Comparison of ENCODE assay signal across 32 cellular contexts in the genomic region with DNA sequence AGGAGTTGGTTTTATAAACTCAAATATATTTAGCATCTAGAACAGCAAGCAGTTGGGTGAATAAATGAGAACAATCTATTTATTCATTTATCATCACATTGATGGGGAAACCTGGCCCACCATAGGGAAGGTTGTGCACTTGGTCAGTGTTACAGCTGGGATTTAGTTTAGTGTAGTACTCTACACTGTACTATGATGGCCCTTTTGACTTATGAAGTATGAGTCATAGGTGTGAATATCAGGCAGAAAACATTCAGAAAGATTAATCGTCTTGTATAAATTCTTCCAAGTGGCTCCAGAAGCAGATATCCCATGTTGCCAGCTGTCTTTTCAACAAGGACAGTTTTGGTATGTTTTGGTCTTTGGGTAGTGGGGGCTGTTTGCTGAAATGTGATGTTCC. TPM values are rescaled to one million over a fixed set of nuclear protein-coding genes. Genes with fewer than 3 reads are reported as not detected.
"Had no signal": no experiment of that assay in that cellular context is flagged by ENCODE, and none has a peak within 500 bp of the region (broad histone marks: within the 10 kb centered on the region; RNA-seq: fewer than 3 reads in every experiment).

No MANE protein-coding gene starts in this region.

- H3K27me3 ChIP-seq: esophagus squamous epithelium, gastrocnemius medialis, right atrium auricular region, uterus had no signal

- DNase-seq: activated CD4-positive, alpha-beta memory T cell treated with anti-CD3 and anti-CD28 coated beads, Interleukin-2, amount 10 ng/mL, durations not matched to agents 7 days and 5 days; activated CD4-positive, alpha-beta T cell treated with anti-CD3 and anti-CD28 coated beads, Interleukin-2, amount 10 ng/mL, durations not matched to agents 24 days and 14 days; activated CD4-positive, CD25-positive, alpha-beta regulatory T cell treated with anti-CD3 and anti-CD28 coated beads, Interleukin-2, amount 50 U/mL, for 72 hours; activated CD8-positive, alpha-beta memory T cell treated with anti-CD3 and anti-CD28 coated beads, Interleukin-2, amount 50 U/mL, for 48 hours; activated gamma-delta T cell; activated naive CD4-positive, alpha-beta T cell treated with anti-CD3 and anti-CD28 coated beads, Interleukin-2, amount 10 ng/mL, durations not matched to agents 7 days and 5 days; activated naive CD8-positive, alpha-beta T cell treated with anti-CD3 and anti-CD28 coated beads, Interleukin-2, amount 10 ng/mL, durations not matched to agents 7 days and 5 days; activated T-cell treated with anti-CD3 and anti-CD28 coated beads, Interleukin-2, amount 50 U/mL, for 24 hours; amniotic stem cell; central memory CD4-positive, alpha-beta T cell; dermis blood vessel endothelial cell; effector CD4-positive, alpha-beta T cell; esophagus squamous epithelium; gastrocnemius medialis; glutamatergic neuron; islet precursor cell; left ventricle myocardium inferior; mucosa of descending colon; stimulated activated naive CD4-positive, alpha-beta T cell treated with Interleukin-2 at 50 U/mL for 16 hours; T-helper 9 cell; uterus had no signal

- H3K4me1 ChIP-seq: esophagus squamous epithelium, left ventricle myocardium inferior, right atrium auricular region, uterus had no signal

- FAIRE-seq: colon, TTC549 had no signal

- H3K9me3 Mint-ChIP-seq: activated CD4-positive, alpha-beta memory T cell treated with anti-CD3 and anti-CD28 coated beads, Interleukin-2, amount 10 ng/mL, durations not matched to agents 7 days and 5 days; activated CD4-positive, alpha-beta T cell treated with anti-CD3 and anti-CD28 coated beads, Interleukin-2, amount 10 ng/mL, durations not matched to agents 24 days and 14 days; activated naive CD4-positive, alpha-beta T cell treated with anti-CD3 and anti-CD28 coated beads, Interleukin-2, amount 10 ng/mL, durations not matched to agents 7 days and 5 days; activated naive CD8-positive, alpha-beta T cell treated with anti-CD3 and anti-CD28 coated beads, Interleukin-2, amount 10 ng/mL, durations not matched to agents 7 days and 5 days; activated T-cell treated with anti-CD3 and anti-CD28 coated beads, Interleukin-2, amount 50 U/mL, for 24 hours; natural killer cell treated with Interleukin-12 subunit alpha and Interleukin-12 subunit beta and Interleukin-15 and Interleukin-18, amount 100 ng/mL, for 72 hours; type B pancreatic cell had no signal

- H3K4me1 Mint-ChIP-seq: activated CD4-positive, alpha-beta T cell treated with anti-CD3 and anti-CD28 coated beads, Interleukin-2, amount 10 ng/mL, durations not matched to agents 24 days and 14 days; activated naive CD4-positive, alpha-beta T cell treated with anti-CD3 and anti-CD28 coated beads, Interleukin-2, amount 10 ng/mL, durations not matched to agents 7 days and 5 days had no signal

- H3K36me3 Mint-ChIP-seq: natural killer cell treated with Interleukin-12 subunit alpha and Interleukin-12 subunit beta and Interleukin-15 and Interleukin-18, amount 100 ng/mL, for 72 hours had no signal

- H3K4me3 ChIP-seq: esophagus squamous epithelium, gastrocnemius medialis, left ventricle myocardium inferior, lung, mucosa of descending colon, right atrium auricular region, thoracic aorta, uterus had no signal

- H3K36me3 ChIP-seq: thoracic aorta, uterus had no signal

- H3K9me3 ChIP-seq: esophagus squamous epithelium, gastrocnemius medialis, left ventricle myocardium inferior, mucosa of descending colon, right atrium auricular region, thoracic aorta, uterus had no signal

- H3K4me3 Mint-ChIP-seq: activated CD4-positive, alpha-beta memory T cell treated with anti-CD3 and anti-CD28 coated beads, Interleukin-2, amount 10 ng/mL, durations not matched to agents 7 days and 5 days; activated CD4-positive, alpha-beta T cell treated with anti-CD3 and anti-CD28 coated beads, Interleukin-2, amount 10 ng/mL, durations not matched to agents 24 days and 14 days; activated naive CD4-positive, alpha-beta T cell treated with anti-CD3 and anti-CD28 coated beads, Interleukin-2, amount 10 ng/mL, durations not matched to agents 7 days and 5 days; activated naive CD8-positive, alpha-beta T cell treated with anti-CD3 and anti-CD28 coated beads, Interleukin-2, amount 10 ng/mL, durations not matched to agents 7 days and 5 days; activated T-cell treated with anti-CD3 and anti-CD28 coated beads, Interleukin-2, amount 50 U/mL, for 24 hours; natural killer cell treated with Interleukin-12 subunit alpha and Interleukin-12 subunit beta and Interleukin-15 and Interleukin-18, amount 100 ng/mL, for 72 hours; type B pancreatic cell had no signal

- ATAC-seq: gastrocnemius medialis; mucosa of descending colon; natural killer cell treated with Interleukin-12 subunit alpha and Interleukin-12 subunit beta and Interleukin-15 and Interleukin-18, amount 100 ng/mL, for 72 hours had no signal

- H3K27ac Mint-ChIP-seq: activated CD4-positive, alpha-beta memory T cell treated with anti-CD3 and anti-CD28 coated beads, Interleukin-2, amount 10 ng/mL, durations not matched to agents 7 days and 5 days; activated CD4-positive, alpha-beta T cell treated with anti-CD3 and anti-CD28 coated beads, Interleukin-2, amount 10 ng/mL, durations not matched to agents 24 days and 14 days; activated naive CD4-positive, alpha-beta T cell treated with anti-CD3 and anti-CD28 coated beads, Interleukin-2, amount 10 ng/mL, durations not matched to agents 7 days and 5 days; activated naive CD8-positive, alpha-beta T cell treated with anti-CD3 and anti-CD28 coated beads, Interleukin-2, amount 10 ng/mL, durations not matched to agents 7 days and 5 days; activated T-cell treated with anti-CD3 and anti-CD28 coated beads, Interleukin-2, amount 50 U/mL, for 24 hours; natural killer cell treated with Interleukin-12 subunit alpha and Interleukin-12 subunit beta and Interleukin-15 and Interleukin-18, amount 100 ng/mL, for 72 hours; type B pancreatic cell had no signal

- H3K27me3 Mint-ChIP-seq: activated CD4-positive, alpha-beta memory T cell treated with anti-CD3 and anti-CD28 coated beads, Interleukin-2, amount 10 ng/mL, durations not matched to agents 7 days and 5 days; activated CD4-positive, alpha-beta T cell treated with anti-CD3 and anti-CD28 coated beads, Interleukin-2, amount 10 ng/mL, durations not matched to agents 24 days and 14 days; activated naive CD4-positive, alpha-beta T cell treated with anti-CD3 and anti-CD28 coated beads, Interleukin-2, amount 10 ng/mL, durations not matched to agents 7 days and 5 days; activated naive CD8-positive, alpha-beta T cell treated with anti-CD3 and anti-CD28 coated beads, Interleukin-2, amount 10 ng/mL, durations not matched to agents 7 days and 5 days; activated T-cell treated with anti-CD3 and anti-CD28 coated beads, Interleukin-2, amount 50 U/mL, for 24 hours; natural killer cell treated with Interleukin-12 subunit alpha and Interleukin-12 subunit beta and Interleukin-15 and Interleukin-18, amount 100 ng/mL, for 72 hours; type B pancreatic cell had no signal

- H3K27ac ChIP-seq: epithelial cell of prostate, esophagus squamous epithelium, gastrocnemius medialis, left ventricle myocardium inferior, right atrium auricular region, thoracic aorta, uterus had no signal

RNA-seq across cellular contexts. Expression of a gene that starts 38.0 kb away (rescaled TPM):
- total RNA-seq: activated CD4-positive, alpha-beta T cell treated with anti-CD3 and anti-CD28 coated beads, Interleukin-2, amount 10 ng/mL, durations not matched to agents 24 days and 14 days; dermis blood vessel endothelial cell; esophagus squamous epithelium; gastrocnemius medialis; left ventricle myocardium inferior; lung; mesenteric fat pad; mucosa of descending colon; myocyte; omental fat pad; right atrium auricular region; thoracic aorta; uterus had no signal
- polyA plus RNA-seq: lung had no signal
